Comparison of ENCODE assay signal across 8 cellular contexts in genomic region chr6:46170357-46171289, GRCh38. TPM values are rescaled to one million over a fixed set of nuclear protein-coding genes. Genes with fewer than 3 reads are reported as not detected.
DNase-seq lines count a peak whose midpoint lies in the region; ATAC-seq and TF ChIP-seq lines count a peak whose summit lies in the region.

ENPP5 (minus strand) TSS chr6:46170980; CDS start chr6:46168262, 2,718 bp downstream.

- ATAC-seq in GM19455 (IDR thresholded peaks at IDR 0.05; ENCODE audit: unreplicated experiment) = peak; percentile 89
- ATAC-seq in HG03575 (IDR thresholded peaks at IDR 0.05; ENCODE audit: extremely low read depth, insufficient number of reproducible peaks, low FRiP score, unreplicated experiment) = peak; percentile 32
- ATAC-seq in heart left ventricle = peak; percentile 90 to 99 (median 98)
- no peak for ATAC-seq in thoracic aorta (ENCODE audit: insufficient number of reproducible peaks, low FRiP score, low read depth)

- no peaks in the 10 kb centered on the region for H3K36me3 Mint-ChIP-seq in CD4-positive, alpha-beta memory T cell
- H3K36me3 Mint-ChIP-seq in activated naive CD4-positive, alpha-beta T cell treated with anti-CD3 and anti-CD28 coated beads, Interleukin-2, amount 50 U/mL, for 24 hours = no peaks in the 10 kb centered on the region

- CTCF ChIA-PET in CD4-positive, alpha-beta memory T cell (lab: Charles Lee; ENCODE audit: partially characterized antibody) = interaction anchor here (0.6 kb wide), 1 partner anchor 434 kb away, joined by 3 read pairs; no protein-coding TSS in a partner anchor

- no peak for TF ChIP-seq EP300 in ovary (IDR thresholded peaks at IDR 0.05)

- 1 to 3% (median 2%) methylated on average over 19 to 49 of the region's 49 CpGs for WGBS in heart left ventricle, 4 donors
- WGBS in ovary, 3 donors = 1 to 3% (median 2%) methylated on average over 28 to 49 of the region's 49 CpGs

- DNase-seq in CD4-positive, alpha-beta memory T cell = peak; percentile 53 to 78 (median 61)
- DNase-seq in Peyer's patch = peak; percentile 87 to 95 (median 91)
- peak; percentile 74 to 86 (median 82) for DNase-seq in heart left ventricle
- peak; percentile 76 to 85 (median 79) for DNase-seq in ovary
- DNase-seq in thoracic aorta (ENCODE audit: low spot score) = peak; percentile 4

- POLR2A ChIA-PET in CD4-positive, alpha-beta memory T cell (lab: Charles Lee; ENCODE audit: partially characterized antibody) = interaction anchor here (1.0 to 1.5 kb wide), 2 partner anchors 27 to 41 kb away, joined by 4 to 10 read pairs; partner anchors contain the start of gene ENPP4

- peak within 1 kb of the TSS; percentile 78 to 87 (median 86) for H3K4me3 Mint-ChIP-seq in CD4-positive, alpha-beta memory T cell
- H3K4me3 Mint-ChIP-seq in activated naive CD4-positive, alpha-beta T cell treated with anti-CD3 and anti-CD28 coated beads, Interleukin-2, amount 50 U/mL, for 24 hours = peak within 1 kb of the TSS; percentile 81

- TF ChIP-seq CTCF in Peyer's patch (IDR thresholded peaks at IDR 0.05) (no peak), heart left ventricle (IDR thresholded peaks at IDR 0.05) (no peak), ovary (IDR thresholded peaks at IDR 0.05) (no peak), thoracic aorta (IDR thresholded peaks at IDR 0.05) (no peak)

- H3K27ac ChIP-seq in CD4-positive, alpha-beta memory T cell (ENCODE audit: low read depth, low read length) = no peak within 1 kb of the TSS
- peak within 1 kb of the TSS in 3 of 4 donors; percentile 21 to 53 (median 22) for H3K27ac ChIP-seq in Peyer's patch
- peak within 1 kb of the TSS in 1 of 12 donors; percentile 18 for H3K27ac ChIP-seq in heart left ventricle
- H3K27ac ChIP-seq in ovary = no peak within 1 kb of the TSS
- no peak within 1 kb of the TSS for H3K27ac ChIP-seq in thoracic aorta

- TF ChIP-seq POLR2A in Peyer's patch (IDR thresholded peaks at IDR 0.05) (peak; percentile 52 to 53), heart left ventricle (IDR thresholded peaks at IDR 0.05) (no peak), ovary (IDR thresholded peaks at IDR 0.05) (no peak)

- peaks cover 11 to 31% (median 20%) of the 10 kb centered on the region in 4 donors for H3K4me1 Mint-ChIP-seq in CD4-positive, alpha-beta memory T cell
- peaks cover 9% of the 10 kb centered on the region for H3K4me1 Mint-ChIP-seq in activated naive CD4-positive, alpha-beta T cell treated with anti-CD3 and anti-CD28 coated beads, Interleukin-2, amount 50 U/mL, for 24 hours

- intact Hi-C loops in CD4-positive, alpha-beta memory T cell (cut with micrococcal nuclease) = loop anchor here (2.0 kb wide), 1 partner anchor 42 kb away; the partner anchor contains the start of gene ENPP4
- intact Hi-C loops in heart left ventricle (cut with DNase I) = no loop called here
- intact Hi-C loops in ovary (cut with DNase I) = no loop called here

- no peaks in the 10 kb centered on the region for H3K9me3 Mint-ChIP-seq in CD4-positive, alpha-beta memory T cell
- no peaks in the 10 kb centered on the region for H3K9me3 Mint-ChIP-seq in activated naive CD4-positive, alpha-beta T cell treated with anti-CD3 and anti-CD28 coated beads, Interleukin-2, amount 50 U/mL, for 24 hours

- H3K4me1 ChIP-seq in CD4-positive, alpha-beta memory T cell (ENCODE audit: insufficient read depth, low read length) = peaks cover 11% of the 10 kb centered on the region
- peaks cover 0 to 14% (median 0%) of the 10 kb centered on the region in 4 donors for H3K4me1 ChIP-seq in Peyer's patch
- H3K4me1 ChIP-seq in heart left ventricle = peaks cover 0 to 15% (median 0%) of the 10 kb centered on the region in 12 donors
- no peaks in the 10 kb centered on the region for H3K4me1 ChIP-seq in ovary (ENCODE audit: insufficient read depth)
- H3K4me1 ChIP-seq in thoracic aorta (ENCODE audit: control insufficient read depth in 1 of 2, low read depth in 2 of 2) = peaks cover 0 to 12% of the 10 kb centered on the region in 2 donors

- no peaks in the 10 kb centered on the region for H3K36me3 ChIP-seq in CD4-positive, alpha-beta memory T cell (ENCODE audit: insufficient read depth, low read length)
- H3K36me3 ChIP-seq in Peyer's patch (no peaks in the 10 kb centered on the region), heart left ventricle (no peaks in the 10 kb centered on the region), ovary (no peaks in the 10 kb centered on the region), thoracic aorta (no peaks in the 10 kb centered on the region)

- peaks cover 9 to 28% of the 10 kb centered on the region in 2 donors for H3K27me3 Mint-ChIP-seq in CD4-positive, alpha-beta memory T cell
- peaks cover 21% of the 10 kb centered on the region for H3K27me3 Mint-ChIP-seq in activated naive CD4-positive, alpha-beta T cell treated with anti-CD3 and anti-CD28 coated beads, Interleukin-2, amount 50 U/mL, for 24 hours

- no peaks in the 10 kb centered on the region for H3K9me3 ChIP-seq in CD4-positive, alpha-beta memory T cell (ENCODE audit: control insufficient read depth in 1 of 2, low read length in 2 of 2)
- H3K9me3 ChIP-seq in Peyer's patch (no peaks in the 10 kb centered on the region), heart left ventricle (no peaks in the 10 kb centered on the region), ovary (no peaks in the 10 kb centered on the region), thoracic aorta (no peaks in the 10 kb centered on the region)

- H3K4me3 ChIP-seq in CD4-positive, alpha-beta memory T cell (ENCODE audit: low read length in 2 of 2) = peak within 1 kb of the TSS in 1 of 2 donors; percentile 51
- H3K4me3 ChIP-seq in Peyer's patch = peak within 1 kb of the TSS; percentile 50 to 74 (median 62)
- H3K4me3 ChIP-seq in heart left ventricle = peak within 1 kb of the TSS; percentile 59 to 88 (median 71)
- H3K4me3 ChIP-seq in ovary = peak within 1 kb of the TSS; percentile 56
- H3K4me3 ChIP-seq in thoracic aorta = peak within 1 kb of the TSS; percentile 90

- H3K27ac Mint-ChIP-seq in CD4-positive, alpha-beta memory T cell = peak within 1 kb of the TSS in 6 of 7 donors; percentile 1 to 69 (median 52)
- H3K27ac Mint-ChIP-seq in activated naive CD4-positive, alpha-beta T cell treated with anti-CD3 and anti-CD28 coated beads, Interleukin-2, amount 50 U/mL, for 24 hours = no peak within 1 kb of the TSS

- H3K27me3 ChIP-seq in CD4-positive, alpha-beta memory T cell (ENCODE audit: insufficient read depth, low read length) = no peaks in the 10 kb centered on the region
- H3K27me3 ChIP-seq in Peyer's patch = no peaks in the 10 kb centered on the region
- peaks cover 0 to 14% (median 0%) of the 10 kb centered on the region in 9 donors for H3K27me3 ChIP-seq in heart left ventricle
- H3K27me3 ChIP-seq in ovary = no peaks in the 10 kb centered on the region
- H3K27me3 ChIP-seq in thoracic aorta (replicated peaks; ENCODE audit: insufficient read depth) = no peaks in the 10 kb centered on the region

RNA-seq across cellular contexts. Expression of gene ENPP5, which starts in this region (rescaled TPM):
- 1 to 10 TPM in 1 of 2 experiments, under 1 TPM in 1; 0.89 to 1.2 TPM for total RNA-seq in CD4-positive, alpha-beta memory T cell
- polyA plus RNA-seq in CD4-positive, alpha-beta memory T cell = 1 to 10 TPM; 2.1 TPM
- 1 to 10 TPM; 1.1 to 5.1 (median 2.3) TPM for total RNA-seq in Peyer's patch
- 1 to 10 TPM; 2.7 to 8.8 (median 4.5) TPM for total RNA-seq in heart left ventricle
- polyA plus RNA-seq in heart left ventricle = 1 to 10 TPM; 1.7 to 5.9 TPM
- total RNA-seq in ovary = 10 to 100 TPM in 1 of 7 donors, 1 to 10 TPM in 6; 4.7 to 12.2 (median 8.4) TPM
- 1 to 10 TPM; 4.5 to 8.2 TPM for polyA plus RNA-seq in ovary
- total RNA-seq in thoracic aorta = 1 to 10 TPM; 2.7 to 9.4 TPM

Comparison
In these comparisons a context has a peak if more than half of its experiments do, and no peak if none do; other contexts are left out.
1. DNase-seq: peak in every context shown above with its lines; median percentile 91 in Peyer's patch; 82 in heart left ventricle; 79 in ovary; 61 in CD4-positive, alpha-beta memory T cell; 4 in thoracic aorta.
2. H3K27ac ChIP-seq: peak in Peyer's patch (3 of 4); none in CD4-positive, alpha-beta memory T cell (single experiment), ovary (0 of 2) and thoracic aorta (0 of 2).
3. POLR2A ChIP-seq: peak in Peyer's patch (2 of 2); none in heart left ventricle (0 of 2) and ovary (single experiment).